In the genomic region with DNA sequence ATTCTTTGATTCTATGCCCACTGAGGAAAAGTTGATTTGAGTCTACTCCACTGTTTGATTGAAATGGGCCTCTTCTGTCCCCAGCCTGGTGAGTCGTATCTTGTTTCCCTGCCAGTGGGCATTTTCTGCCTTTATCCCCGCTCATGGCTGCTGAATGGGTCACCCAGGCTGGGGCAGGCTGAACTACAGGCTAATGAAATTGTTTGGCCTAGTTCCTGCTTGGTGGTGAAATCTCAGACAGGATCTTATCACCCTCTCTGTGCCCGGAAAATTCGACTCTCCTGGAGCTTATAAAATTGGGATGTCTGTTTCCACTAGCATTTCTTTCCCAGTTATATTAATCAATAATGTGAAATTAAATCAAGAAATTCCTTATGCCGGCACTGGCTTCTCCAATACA, we compare ENCODE assay signal across 19 cellular contexts.
DNase-seq lines count a peak whose midpoint lies in the region; ATAC-seq and TF ChIP-seq lines count a peak whose summit lies in the region.
"Had no signal": no experiment of that assay in that cellular context is flagged by ENCODE, and none has a peak within 500 bp of the region (broad histone marks: within the 10 kb centered on the region; RNA-seq: fewer than 3 reads in every experiment).

No MANE protein-coding gene starts in this region.

- H3K36me3 ChIP-seq in CD8-positive, alpha-beta T cell (ENCODE audit: insufficient read depth, low read length), result no peaks in the 10 kb centered on the region
- H3K36me3 ChIP-seq: heart left ventricle, Peyer's patch had no signal

- H3K36me3 Mint-ChIP-seq in CD8-positive, alpha-beta T cell, result no peaks in the 10 kb centered on the region
- H3K36me3 Mint-ChIP-seq: WTC11 had no signal

- H3K4me3 Mint-ChIP-seq in CD8-positive, alpha-beta T cell, result no peak overlapping the region
- H3K4me3 Mint-ChIP-seq: HFFc6, WTC11 had no signal

- CTCF ChIA-PET in CD8-positive, alpha-beta T cell (lab: Charles Lee), result no interaction called here

- TF ChIP-seq CTCF in fibroblast of the aortic adventitia (IDR thresholded peaks at IDR 0.05; ENCODE audit: insufficient read depth, low read length), result no peak
- TF ChIP-seq CTCF in CD8-positive, alpha-beta T cell (IDR thresholded peaks at IDR 0.05), result no peak

- H3K9me3 ChIP-seq in CD8-positive, alpha-beta T cell (ENCODE audit: low read length), result no peaks in the 10 kb centered on the region
- H3K9me3 ChIP-seq: heart left ventricle, Peyer's patch had no signal

- H3K27me3 Mint-ChIP-seq in CD8-positive, alpha-beta T cell (ENCODE audit: low read depth), result no peaks in the 10 kb centered on the region
- H3K27me3 Mint-ChIP-seq: naive thymus-derived CD4-positive, alpha-beta T cell had no signal

- DNase-seq in left cardiac atrium (no peak), left ventricle myocardium superior (no peak), fibroblast of the aortic adventitia (ENCODE audit: low read depth) (peak; percentile 60), stromal cell of bone marrow (ENCODE audit: low read depth) (peak; percentile 49), MV-4-11 (lab: John Stamatoyannopoulos, UW) (no peak), NCI-H1417 (lab: John Stamatoyannopoulos, UW) (no peak)
- no peak for DNase-seq in CD8-positive, alpha-beta T cell
- DNase-seq: activated naive CD4-positive, alpha-beta T cell; heart left ventricle; HFFc6; naive thymus-derived CD4-positive, alpha-beta T cell; NCI-H1694 treated with DMSO at 0.1 percent for 48 hours; NCI-H526; Peyer's patch; right cardiac atrium; stimulated activated CD4-positive, alpha-beta T cell treated with anti-CD3 and anti-CD28 coated beads, Interleukin-2, amount 100 ng/mL, for 24 hours had no signal

- no peak overlapping the region for H3K4me3 ChIP-seq in fibroblast of the aortic adventitia (ENCODE audit: low read depth, low read length)
- no peak overlapping the region for H3K4me3 ChIP-seq in CD8-positive, alpha-beta T cell (ENCODE audit: low read depth, low read length)
- H3K4me3 ChIP-seq: heart left ventricle, K562, Peyer's patch had no signal

- intact Hi-C loops in left cardiac atrium (cut with DNase I) (no loop called here), left ventricle myocardium superior (cut with micrococcal nuclease) (no loop called here)
- intact Hi-C loops in CD8-positive, alpha-beta T cell (cut with DNase I, micrococcal nuclease), result loop anchor here in 1 of 2 experiments (2.0 kb wide), 1 partner anchor 65 kb away; a partner anchor contains a TSS

- no peaks in the 10 kb centered on the region for H3K27me3 ChIP-seq in CD8-positive, alpha-beta T cell (ENCODE audit: insufficient read depth, low read length)
- H3K27me3 ChIP-seq: heart left ventricle, Peyer's patch had no signal

- H3K9me3 Mint-ChIP-seq in CD8-positive, alpha-beta T cell, result no peaks in the 10 kb centered on the region
- H3K9me3 Mint-ChIP-seq: HFFc6; naive thymus-derived CD4-positive, alpha-beta T cell; WTC11 had no signal

- H3K27ac Mint-ChIP-seq in CD8-positive, alpha-beta T cell, result no peak overlapping the region
- H3K27ac Mint-ChIP-seq: HFFc6 had no signal

- no peak overlapping the region for H3K27ac ChIP-seq in CD8-positive, alpha-beta T cell (ENCODE audit: low read depth, low read length)
- H3K27ac ChIP-seq: heart left ventricle had no signal

- H3K4me1 ChIP-seq in CD8-positive, alpha-beta T cell (ENCODE audit: insufficient read depth, low read length), result peaks cover 40% of the 10 kb centered on the region

- POLR2A ChIA-PET in CD8-positive, alpha-beta T cell (lab: Charles Lee), result no interaction called here

- ATAC-seq in left cardiac atrium, result peak; percentile 29 to 36
- no peak for ATAC-seq in left ventricle myocardium superior
- ATAC-seq in SK-N-SH treated with all-trans-retinoic acid at 6 μM for 48 hours, result peak; percentile 52
- no peak for ATAC-seq in CD8-positive, alpha-beta T cell
- ATAC-seq: heart left ventricle; K562; naive thymus-derived CD4-positive, alpha-beta T cell; WTC11 had no signal

- peaks cover 89% of the 10 kb centered on the region for H3K4me1 Mint-ChIP-seq in CD8-positive, alpha-beta T cell (ENCODE audit: low read depth)

TF ChIP-seq in SK-N-SH treated with all-trans-retinoic acid at 6 μM for 48 hours, 23 proteins besides CTCF, POLR2A, EP300 and RAD21:
- TF ChIP-seq TOX (CRISPR knock-in tag; IDR thresholded peaks at IDR 0.05; ENCODE audit: borderline replicate concordance), result no peak
- no peak for TF ChIP-seq ESRRG (CRISPR knock-in tag; IDR thresholded peaks at IDR 0.05)
- no peak for TF ChIP-seq ZC3H10 (CRISPR knock-in tag; IDR thresholded peaks at IDR 0.05)
- TF ChIP-seq ZFP30 (CRISPR knock-in tag; IDR thresholded peaks at IDR 0.05), result no peak
- TF ChIP-seq OSR1 (CRISPR knock-in tag; IDR thresholded peaks at IDR 0.05), result no peak
- TF ChIP-seq CSDC2 (CRISPR knock-in tag; IDR thresholded peaks at IDR 0.05), result no peak

Comparison
In these comparisons a context has a peak if more than half of its experiments do, and no peak if none do; other contexts are left out.
1. ATAC-seq: peak in left cardiac atrium (2 of 2) and SK-N-SH treated with all-trans-retinoic acid at 6 μM for 48 hours (single experiment); none in left ventricle myocardium superior (single experiment) and CD8-positive, alpha-beta T cell (single experiment).
2. DNase-seq: peak in fibroblast of the aortic adventitia (single experiment) and stromal cell of bone marrow (single experiment); none in left cardiac atrium (single experiment), left ventricle myocardium superior (single experiment), MV-4-11 (single experiment), NCI-H1417 (0 of 3) and CD8-positive, alpha-beta T cell (0 of 7).